22 cellular contexts compared by ENCODE assay signal in the genomic region with DNA sequence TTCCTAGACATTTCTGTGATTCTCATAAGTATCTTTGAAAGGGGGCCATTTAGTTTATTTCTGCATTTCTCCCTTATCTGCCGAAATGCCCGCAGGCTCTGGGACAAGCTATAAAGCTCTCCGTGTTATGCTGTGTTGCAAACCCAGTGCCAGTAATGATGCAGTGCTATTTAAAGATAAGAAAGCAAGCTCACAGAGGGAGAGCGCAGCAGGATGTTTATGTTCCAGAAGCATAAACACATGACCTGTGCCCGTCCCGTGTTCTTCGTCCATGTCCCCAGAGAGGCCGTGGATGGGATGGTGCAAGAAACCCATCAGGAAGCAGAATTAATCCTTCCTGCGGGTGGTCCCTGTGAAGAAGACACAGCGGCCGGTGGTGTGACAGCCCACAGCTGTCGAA.
A peak's percentile ranks its signal among the peaks of the same experiment; 100 is the strongest.
DNase-seq lines count a peak whose midpoint lies in the region; ATAC-seq and TF ChIP-seq lines count a peak whose summit lies in the region.
"Had no signal": no experiment of that assay in that cellular context is flagged by ENCODE, and none has a peak within 500 bp of the region (broad histone marks: within the 10 kb centered on the region; RNA-seq: fewer than 3 reads in every experiment).

No MANE protein-coding gene starts in this region.

- no peaks in the 10 kb centered on the region for H3K27me3 ChIP-seq in body of pancreas
- H3K27me3 ChIP-seq: ascending aorta had no signal

- H3K36me3 ChIP-seq in body of pancreas (replicated peaks in 1 of 2; ENCODE audit: insufficient read depth in 1 of 2, low read depth in 2 of 2), result no peaks in the 10 kb centered on the region
- H3K36me3 ChIP-seq: ascending aorta had no signal

- H3K36me3 Mint-ChIP-seq in glutamatergic neuron (ENCODE audit: unreplicated experiment), result no peaks in the 10 kb centered on the region
- H3K36me3 Mint-ChIP-seq: activated naive CD4-positive, alpha-beta T cell treated with anti-CD3 and anti-CD28 coated beads, Interleukin-2, amount 50 U/mL, for 24 hours; natural killer cell had no signal

- intact Hi-C loops in body of pancreas (cut with DNase I), result no loop called here

- CTCF ChIA-PET in HEK293T (lab: Yijun Ruan, JAX), result interaction anchor here (0.8 to 1.2 kb wide), 4 partner anchors 22 to 97 kb away, joined by 3 read pairs; no protein-coding TSS in a partner anchor

- WGBS in body of pancreas, 2 donors, result 72 to 81% methylated on average over 12 of the region's 12 CpGs

- peaks cover 7% of the 10 kb centered on the region for H3K27me3 Mint-ChIP-seq in glutamatergic neuron (ENCODE audit: unreplicated experiment)
- H3K27me3 Mint-ChIP-seq: progenitor cell of endocrine pancreas had no signal

- no peaks in the 10 kb centered on the region for H3K9me3 ChIP-seq in body of pancreas
- H3K9me3 ChIP-seq: ascending aorta, Caco-2 had no signal

- H3K4me3 Mint-ChIP-seq in glutamatergic neuron (ENCODE audit: unreplicated experiment), result no peak overlapping the region
- H3K4me3 Mint-ChIP-seq: activated naive CD4-positive, alpha-beta T cell treated with anti-CD3 and anti-CD28 coated beads, Interleukin-2, amount 50 U/mL, for 24 hours; activated T-helper 1 cell treated with anti-CD3 and anti-CD28 coated beads, Interleukin-12 subunit alpha, Interleukin-12 subunit beta, Interleukin-2, Interleukin-4 antibody, amounts not matched to agents 30 ng/mL and 10 ng/mL and 1 ng/mL, durations not matched to agents 14 hours and 24 hours and 36 hours; natural killer cell; stimulated activated naive CD8-positive, alpha-beta T cell treated with anti-CD3 and anti-CD28 coated beads, Interleukin-15, Interleukin-2, amounts not matched to agents 100 ng/mL and 50 ng/mL, for 24 hours had no signal

- no peak for TF ChIP-seq POLR2A in body of pancreas (IDR thresholded peaks at IDR 0.05)

- peaks cover 18% of the 10 kb centered on the region for H3K9me3 Mint-ChIP-seq in glutamatergic neuron (ENCODE audit: unreplicated experiment)
- H3K9me3 Mint-ChIP-seq: activated naive CD4-positive, alpha-beta T cell treated with anti-CD3 and anti-CD28 coated beads, Interleukin-2, amount 50 U/mL, for 24 hours; activated T-helper 1 cell treated with anti-CD3 and anti-CD28 coated beads, Interleukin-12 subunit alpha, Interleukin-12 subunit beta, Interleukin-2, Interleukin-4 antibody, amounts not matched to agents 30 ng/mL and 10 ng/mL and 1 ng/mL, durations not matched to agents 14 hours and 24 hours and 36 hours; natural killer cell; stimulated activated naive CD8-positive, alpha-beta T cell treated with anti-CD3 and anti-CD28 coated beads, Interleukin-15, Interleukin-2, amounts not matched to agents 100 ng/mL and 50 ng/mL, for 24 hours had no signal

- ATAC-seq in GM21360 (IDR thresholded peaks at IDR 0.05; ENCODE audit: unreplicated experiment) (no peak), body of pancreas (no peak), HG03442 (IDR thresholded peaks at IDR 0.05; ENCODE audit: unreplicated experiment) (no peak)
- ATAC-seq: HCT116, natural killer cell had no signal

- TF ChIP-seq CTCF in astrocyte of the spinal cord (IDR thresholded peaks at IDR 0.05; ENCODE audit: low read depth, low read length) (no peak), glutamatergic neuron (IDR thresholded peaks at IDR 0.05; ENCODE audit: partially characterized antibody, unreplicated experiment) (no peak), body of pancreas (IDR thresholded peaks at IDR 0.05) (no peak)

- DNase-seq in HEK293T (ENCODE audit: extremely low spot score) (peak; percentile 59), astrocyte of the spinal cord (ENCODE audit: low read depth, low spot score) (peak; percentile 24), glutamatergic neuron (no peak), smooth muscle cell of the brain vasculature (ENCODE audit: low read depth, low spot score) (peak; percentile 56), NCI-H146 treated with DMSO at 0.1 percent for 48 hours (lab: John Stamatoyannopoulos, UW; ENCODE audit: unreplicated experiment) (no peak), body of pancreas (no peak)
- DNase-seq: activated CD4-positive, alpha-beta T cell treated with anti-CD3 and anti-CD28 coated beads for 48 hours; Caco-2; cortex of kidney; natural killer cell; NCI-H1105; NCI-H524 treated with DMSO at 0.1 percent for 48 hours; stimulated activated CD4-positive, alpha-beta T cell treated with anti-CD3 and anti-CD28 coated beads, Interleukin-2, amount 100 ng/mL, for 24 hours; T-helper 1 cell had no signal

- H3K4me3 ChIP-seq in astrocyte of the spinal cord (ENCODE audit: low read depth, low read length), result no peak overlapping the region
- no peak overlapping the region for H3K4me3 ChIP-seq in body of pancreas
- H3K4me3 ChIP-seq: ascending aorta had no signal

- peak overlapping the region; percentile 62 for H3K27ac Mint-ChIP-seq in glutamatergic neuron (ENCODE audit: unreplicated experiment)
- H3K27ac Mint-ChIP-seq: activated naive CD4-positive, alpha-beta T cell treated with anti-CD3 and anti-CD28 coated beads, Interleukin-2, amount 50 U/mL, for 24 hours; activated T-helper 1 cell treated with anti-CD3 and anti-CD28 coated beads, Interleukin-12 subunit alpha, Interleukin-12 subunit beta, Interleukin-2, Interleukin-4 antibody, amounts not matched to agents 30 ng/mL and 10 ng/mL and 1 ng/mL, durations not matched to agents 14 hours and 24 hours and 36 hours; natural killer cell; progenitor cell of endocrine pancreas; stimulated activated naive CD8-positive, alpha-beta T cell treated with anti-CD3 and anti-CD28 coated beads, Interleukin-15, Interleukin-2, amounts not matched to agents 100 ng/mL and 50 ng/mL, for 24 hours had no signal

- POLR2A ChIA-PET in HEK293T (lab: Yijun Ruan, JAX), result no interaction called here

- peaks cover 50% of the 10 kb centered on the region for H3K4me1 Mint-ChIP-seq in glutamatergic neuron (ENCODE audit: low read depth, unreplicated experiment)
- H3K4me1 Mint-ChIP-seq: natural killer cell had no signal

- H3K27ac ChIP-seq in body of pancreas, result no peak overlapping the region
- H3K27ac ChIP-seq: ascending aorta had no signal

- peaks cover 43% of the 10 kb centered on the region for H3K4me1 ChIP-seq in body of pancreas
- H3K4me1 ChIP-seq: ascending aorta, Caco-2 had no signal

- in situ Hi-C loops in astrocyte of the spinal cord (cut with HindIII; ENCODE audit: low sequenced_read_pairs), result no loop called here

TF ChIP-seq in HEK293T, 16 proteins besides CTCF, POLR2A, EP300 and RAD21:
- 0 out of 2 replicates have a peak, but pooled peaks have one; percentile 23 for TF ChIP-seq L3MBTL2 (conservative IDR thresholded peaks at IDR 0.05)
- no peak for TF ChIP-seq ARNT (IDR thresholded peaks at IDR 0.05)
- TF ChIP-seq CTBP1 (IDR thresholded peaks at IDR 0.05; ENCODE audit: borderline replicate concordance), result peak; percentile 78; the same call in 1 of the 2 replicates
- TF ChIP-seq FOXM1 (IDR thresholded peaks at IDR 0.05; ENCODE audit: borderline replicate concordance), result no peak
- TF ChIP-seq LEF1 (IDR thresholded peaks at IDR 0.05; ENCODE audit: borderline replicate concordance), result no peak
- TF ChIP-seq, protein P1, sequence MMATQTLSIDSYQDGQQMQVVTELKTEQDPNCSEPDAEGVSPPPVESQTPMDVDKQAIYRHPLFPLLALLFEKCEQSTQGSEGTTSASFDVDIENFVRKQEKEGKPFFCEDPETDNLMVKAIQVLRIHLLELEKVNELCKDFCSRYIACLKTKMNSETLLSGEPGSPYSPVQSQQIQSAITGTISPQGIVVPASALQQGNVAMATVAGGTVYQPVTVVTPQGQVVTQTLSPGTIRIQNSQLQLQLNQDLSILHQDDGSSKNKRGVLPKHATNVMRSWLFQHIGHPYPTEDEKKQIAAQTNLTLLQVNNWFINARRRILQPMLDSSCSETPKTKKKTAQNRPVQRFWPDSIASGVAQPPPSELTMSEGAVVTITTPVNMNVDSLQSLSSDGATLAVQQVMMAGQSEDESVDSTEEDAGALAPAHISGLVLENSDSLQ (IDR thresholded peaks at IDR 0.05), result peak; percentile 25; the same call in 1 of the 2 replicates
- TF ChIP-seq FOXA1 (IDR thresholded peaks at IDR 0.05), result no peak

Comparison
In these comparisons a context has a peak if more than half of its experiments do, and no peak if none do; other contexts are left out.
1. DNase-seq: peak in HEK293T (single experiment), astrocyte of the spinal cord (single experiment) and smooth muscle cell of the brain vasculature (single experiment); none in glutamatergic neuron (single experiment), NCI-H146 treated with DMSO at 0.1 percent for 48 hours (single experiment) and body of pancreas (0 of 4).